In genomic region chr19:3547301-3547731, GRCh38 we compare ENCODE assay signal across 1 cellular context.
TF ChIP-seq lines count a peak whose summit lies in the region.

No MANE protein-coding gene starts in this region.

TF ChIP-seq in HepG2, 621 proteins besides CTCF, POLR2A, EP300 and RAD21:
- TF ChIP-seq, protein P1, sequence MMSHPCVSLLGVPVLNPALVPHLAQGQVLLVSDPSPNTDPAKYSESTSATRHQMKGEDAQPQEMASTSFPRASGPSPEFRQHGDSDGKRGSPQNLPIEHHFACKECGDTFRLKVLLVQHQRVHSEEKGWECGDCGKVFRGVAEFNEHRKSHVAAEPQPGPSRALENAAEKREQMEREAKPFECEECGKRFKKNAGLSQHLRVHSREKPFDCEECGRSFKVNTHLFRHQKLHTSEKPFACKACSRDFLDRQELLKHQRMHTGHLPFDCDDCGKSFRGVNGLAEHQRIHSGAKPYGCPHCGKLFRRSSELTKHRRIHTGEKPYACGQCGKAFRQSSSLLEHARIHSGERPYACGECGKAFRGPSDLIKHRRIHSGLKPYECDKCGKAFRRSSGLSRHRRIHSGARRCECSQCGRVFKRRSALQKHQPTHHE (CRISPR knock-in tag; IDR thresholded peaks at IDR 0.05; ENCODE audit: borderline replicate concordance): no peak
- TF ChIP-seq HNRNPL (IDR thresholded peaks at IDR 0.05; ENCODE audit: low read depth, low read length) (peak; percentile 75; the same call in 1 of the 2 replicates), CC2D1A (CRISPR knock-in tag; IDR thresholded peaks at IDR 0.05) (no peak), DBP (CRISPR knock-in tag; IDR thresholded peaks at IDR 0.05; ENCODE audit: not compliant biosample characterization) (no peak), FOSL2 (CRISPR knock-in tag; IDR thresholded peaks at IDR 0.05) (no peak), ZNF563 (CRISPR knock-in tag; IDR thresholded peaks at IDR 0.05) (no peak), CEBPZ (IDR thresholded peaks at IDR 0.05; ENCODE audit: low read length) (no peak), STAG1 (CRISPR knock-in tag; IDR thresholded peaks at IDR 0.05) (peak; percentile 21; the same call in 1 of the 2 replicates), ZMYM3 (CRISPR knock-in tag; IDR thresholded peaks at IDR 0.05) (peak; percentile 94), ADNP (CRISPR knock-in tag; IDR thresholded peaks at IDR 0.05) (peak; percentile 72; the same call in 1 of the 2 replicates)
- TF ChIP-seq, protein P2, sequence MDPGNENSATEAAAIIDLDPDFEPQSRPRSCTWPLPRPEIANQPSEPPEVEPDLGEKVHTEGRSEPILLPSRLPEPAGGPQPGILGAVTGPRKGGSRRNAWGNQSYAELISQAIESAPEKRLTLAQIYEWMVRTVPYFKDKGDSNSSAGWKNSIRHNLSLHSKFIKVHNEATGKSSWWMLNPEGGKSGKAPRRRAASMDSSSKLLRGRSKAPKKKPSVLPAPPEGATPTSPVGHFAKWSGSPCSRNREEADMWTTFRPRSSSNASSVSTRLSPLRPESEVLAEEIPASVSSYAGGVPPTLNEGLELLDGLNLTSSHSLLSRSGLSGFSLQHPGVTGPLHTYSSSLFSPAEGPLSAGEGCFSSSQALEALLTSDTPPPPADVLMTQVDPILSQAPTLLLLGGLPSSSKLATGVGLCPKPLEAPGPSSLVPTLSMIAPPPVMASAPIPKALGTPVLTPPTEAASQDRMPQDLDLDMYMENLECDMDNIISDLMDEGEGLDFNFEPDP (CRISPR knock-in tag; conservative IDR thresholded peaks at IDR 0.05): no peak
- TF ChIP-seq, protein P3, sequence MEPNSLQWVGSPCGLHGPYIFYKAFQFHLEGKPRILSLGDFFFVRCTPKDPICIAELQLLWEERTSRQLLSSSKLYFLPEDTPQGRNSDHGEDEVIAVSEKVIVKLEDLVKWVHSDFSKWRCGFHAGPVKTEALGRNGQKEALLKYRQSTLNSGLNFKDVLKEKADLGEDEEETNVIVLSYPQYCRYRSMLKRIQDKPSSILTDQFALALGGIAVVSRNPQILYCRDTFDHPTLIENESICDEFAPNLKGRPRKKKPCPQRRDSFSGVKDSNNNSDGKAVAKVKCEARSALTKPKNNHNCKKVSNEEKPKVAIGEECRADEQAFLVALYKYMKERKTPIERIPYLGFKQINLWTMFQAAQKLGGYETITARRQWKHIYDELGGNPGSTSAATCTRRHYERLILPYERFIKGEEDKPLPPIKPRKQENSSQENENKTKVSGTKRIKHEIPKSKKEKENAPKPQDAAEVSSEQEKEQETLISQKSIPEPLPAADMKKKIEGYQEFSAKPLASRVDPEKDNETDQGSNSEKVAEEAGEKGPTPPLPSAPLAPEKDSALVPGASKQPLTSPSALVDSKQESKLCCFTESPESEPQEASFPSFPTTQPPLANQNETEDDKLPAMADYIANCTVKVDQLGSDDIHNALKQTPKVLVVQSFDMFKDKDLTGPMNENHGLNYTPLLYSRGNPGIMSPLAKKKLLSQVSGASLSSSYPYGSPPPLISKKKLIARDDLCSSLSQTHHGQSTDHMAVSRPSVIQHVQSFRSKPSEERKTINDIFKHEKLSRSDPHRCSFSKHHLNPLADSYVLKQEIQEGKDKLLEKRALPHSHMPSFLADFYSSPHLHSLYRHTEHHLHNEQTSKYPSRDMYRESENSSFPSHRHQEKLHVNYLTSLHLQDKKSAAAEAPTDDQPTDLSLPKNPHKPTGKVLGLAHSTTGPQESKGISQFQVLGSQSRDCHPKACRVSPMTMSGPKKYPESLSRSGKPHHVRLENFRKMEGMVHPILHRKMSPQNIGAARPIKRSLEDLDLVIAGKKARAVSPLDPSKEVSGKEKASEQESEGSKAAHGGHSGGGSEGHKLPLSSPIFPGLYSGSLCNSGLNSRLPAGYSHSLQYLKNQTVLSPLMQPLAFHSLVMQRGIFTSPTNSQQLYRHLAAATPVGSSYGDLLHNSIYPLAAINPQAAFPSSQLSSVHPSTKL (CRISPR knock-in tag; IDR thresholded peaks at IDR 0.05): no peak
TF ChIP-seq in HepG2: peak in this region for 4.
